In genomic region chr2:42787424-42787787, GRCh38 we compare ENCODE assay signal across 1 cellular context.
TF ChIP-seq lines count a peak whose summit lies in the region.

No MANE protein-coding gene starts in this region.

TF ChIP-seq in GM12878, 131 proteins besides CTCF, POLR2A, EP300 and RAD21 (continued from another document):
- no peak for TF ChIP-seq E2F8 (IDR thresholded peaks at IDR 0.05; ENCODE audit: low read depth, partially characterized antibody)
- no peak for TF ChIP-seq BACH1 (IDR thresholded peaks at IDR 0.05; ENCODE audit: borderline replicate concordance)
- TF ChIP-seq SMARCA5 (IDR thresholded peaks at IDR 0.05), result 0 out of 2 replicates have a peak, but pooled peaks have one; percentile 25
- 0 out of 2 replicates have a peak, but pooled peaks have one; percentile 22 for TF ChIP-seq NKRF (conservative IDR thresholded peaks at IDR 0.05)
- no peak for TF ChIP-seq MEF2A (IDR thresholded peaks at IDR 0.05; ENCODE audit: insufficient read depth, low read depth, low read length)
- no peak for TF ChIP-seq EGR1 (IDR thresholded peaks at IDR 0.05; ENCODE audit: borderline replicate concordance in 1 of 2, low read depth in 2 of 2, low read length in 2 of 2)
TF ChIP-seq in GM12878: peak in this region for 2.
